28 cellular contexts compared by ENCODE assay signal in the genomic region with DNA sequence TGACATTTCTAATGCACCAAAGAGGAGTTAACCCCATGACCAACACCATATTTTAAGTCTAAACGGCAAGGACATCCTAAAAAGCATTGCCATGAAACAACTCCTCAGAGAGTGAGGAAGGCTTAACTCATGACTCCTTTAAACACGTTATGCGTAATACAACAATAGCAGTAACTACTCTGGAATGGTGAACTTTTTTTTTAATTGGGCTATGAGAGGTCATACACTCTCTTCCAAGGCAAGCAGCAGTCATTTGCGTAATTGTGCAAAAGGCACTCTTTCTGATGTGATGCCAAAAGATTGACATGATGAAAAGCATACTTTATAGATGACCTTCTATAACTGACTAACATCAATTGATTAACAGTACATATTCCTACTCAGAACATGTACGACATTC.
"Had no signal": no experiment of that assay in that cellular context is flagged by ENCODE, and none has a peak within 500 bp of the region (broad histone marks: within the 10 kb centered on the region; RNA-seq: fewer than 3 reads in every experiment).

No MANE protein-coding gene starts in this region.

- H3K4me3 ChIP-seq: left lung, lower lobe of right lung, neural progenitor cell, ovary, right atrium auricular region, right lobe of liver, smooth muscle cell, testis, thyroid gland, transverse colon, upper lobe of left lung had no signal

- DNase-seq: hippocampal formation; immature natural killer cell; kidney; left colon; left lung; lower lobe of right lung; mammary epithelial cell; mesenchymal stem cell; naive B cell; natural killer cell; nephron progenitor cell; ovary; right lobe of liver; stimulated activated CD4-positive, alpha-beta T cell treated with anti-CD3 and anti-CD28 coated beads, Interleukin-1b, Interleukin-23, amount 100 ng/mL, for 48 hours; stimulated activated CD4-positive, alpha-beta T cell treated with anti-CD3 and anti-CD28 coated beads, Interleukin-2, amount 100 ng/mL, for 48 hours; stimulated activated CD4-positive, alpha-beta T cell treated with anti-CD3 and anti-CD28 coated beads, Interleukin-4, amount 100 ng/mL, for 4 hours; stimulated activated CD8-positive, alpha-beta memory T cell treated with anti-CD3 and anti-CD28 coated beads, Interleukin-4, amount 100 ng/mL, for 48 hours; stimulated activated naive CD4-positive, alpha-beta T cell treated with Interleukin-2 at 50 U/mL for 16 hours; stimulated activated naive CD8-positive, alpha-beta T cell treated with anti-CD3 and anti-CD28 coated beads, Interleukin-15, amount 100 ng/mL, for 72 hours; testis; thyroid gland; transverse colon; upper lobe of left lung had no signal

- ATAC-seq: left colon; left lung; lower lobe of right lung; natural killer cell; right lobe of liver; stimulated activated memory B cell treated with anti-CD40 and anti-IgM and Interleukin-4, amounts not matched to agents 10 μg/mL and 1 μg/mL and 100 μg/mL, for 72 hours; stimulated activated naive CD8-positive, alpha-beta T cell treated with anti-CD3 and anti-CD28 coated beads, Interleukin-15, amount 100 ng/mL, for 72 hours had no signal

- FAIRE-seq: islet of Langerhans, kidney had no signal
